14 cellular contexts compared by ENCODE assay signal in genomic region chr11:86589204-86589603, GRCh38.
"Had no signal": no experiment of that assay in that cellular context is flagged by ENCODE, and none has a peak within 500 bp of the region (broad histone marks: within the 10 kb centered on the region; RNA-seq: fewer than 3 reads in every experiment).

No MANE protein-coding gene starts in this region.

- H3K36me3 ChIP-seq: ascending aorta, breast epithelium, gastroesophageal sphincter, lower lobe of right lung, neutrophil had no signal

- DNase-seq: activated CD4-positive, alpha-beta T cell treated with anti-CD3 and anti-CD28 coated beads, Interleukin-2, amount 50 U/mL, for 1 hour; activated CD8-positive, alpha-beta memory T cell treated with anti-CD3 and anti-CD28 coated beads for 24 hours; activated naive CD4-positive, alpha-beta T cell treated with anti-CD3 and anti-CD28 coated beads for 36 hours; left cardiac atrium; lower lobe of right lung; midbrain; stimulated activated CD4-positive, alpha-beta T cell treated with anti-CD3 and anti-CD28 coated beads, Interleukin-4, amount 100 ng/mL, for 24 hours; stimulated activated naive CD4-positive, alpha-beta T cell; substantia nigra had no signal

- H3K9me3 ChIP-seq: ascending aorta, breast epithelium, gastroesophageal sphincter, lower lobe of right lung, neutrophil had no signal

- H3K27ac ChIP-seq: lower lobe of right lung, neutrophil had no signal

- H3K4me1 ChIP-seq: breast epithelium had no signal

- H3K4me3 ChIP-seq: ascending aorta, breast epithelium, gastroesophageal sphincter, lower lobe of right lung, skin epidermis had no signal

- H3K27me3 ChIP-seq: ascending aorta, breast epithelium, gastroesophageal sphincter, neutrophil had no signal
